17 cellular contexts compared by ENCODE assay signal in the genomic region with DNA sequence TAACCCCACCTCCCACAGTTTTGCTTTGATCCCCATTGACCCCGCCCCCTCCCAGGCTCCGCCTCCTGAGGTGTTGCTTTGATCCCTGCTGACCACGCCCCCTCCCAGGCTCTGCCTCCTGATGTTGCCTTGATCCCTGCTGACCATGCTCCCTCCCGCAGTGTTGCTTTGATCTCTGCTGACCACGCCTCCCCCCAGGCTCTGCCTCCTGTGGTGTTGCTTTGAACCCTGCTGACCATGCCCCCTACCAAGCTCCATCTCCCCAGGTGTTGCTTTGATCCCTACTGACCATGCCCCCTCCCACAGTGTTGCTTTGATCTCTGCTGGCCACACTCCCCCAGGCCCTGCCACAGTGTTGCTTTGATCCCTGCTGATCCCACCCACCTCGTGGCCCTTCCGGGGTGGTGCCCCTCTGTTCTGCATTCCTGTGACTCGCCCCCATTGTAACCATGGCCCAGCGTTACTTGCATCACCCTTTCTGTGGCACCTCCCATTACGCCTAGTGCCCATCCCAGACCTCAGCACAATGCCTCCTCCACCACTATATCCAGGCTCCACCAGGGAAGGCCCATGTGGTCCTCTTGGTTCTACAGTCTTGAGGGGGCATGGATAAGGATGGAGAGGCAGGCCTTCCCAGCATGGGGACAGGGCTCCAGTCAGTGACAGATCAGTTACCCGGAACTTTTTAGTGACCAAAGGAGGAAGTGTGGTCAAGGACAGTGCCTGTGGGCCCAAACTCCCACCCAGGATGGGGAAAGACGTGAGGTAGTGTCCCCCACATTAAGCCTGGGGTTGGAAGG.
DNase-seq lines count a peak whose midpoint lies in the region; ATAC-seq and TF ChIP-seq lines count a peak whose summit lies in the region.
"Had no signal": no experiment of that assay in that cellular context is flagged by ENCODE, and none has a peak within 500 bp of the region (broad histone marks: within the 10 kb centered on the region; RNA-seq: fewer than 3 reads in every experiment).

No MANE protein-coding gene starts in this region.

- H3K9ac ChIP-seq in HUES6 (ENCODE audit: low read length) = peak overlapping the region; percentile 61

- ATAC-seq in activated CD8-positive, alpha-beta T cell treated with anti-CD3 and anti-CD28 coated beads for 36 hours = peak; percentile 51
- ATAC-seq in GM18511 (IDR thresholded peaks at IDR 0.05; ENCODE audit: unreplicated experiment) = no peak
- ATAC-seq in GM18870 (IDR thresholded peaks at IDR 0.05; ENCODE audit: unreplicated experiment) = no peak
- ATAC-seq: esophagus mucosa, left ventricle myocardium superior, sciatic nerve had no signal

- no peak overlapping the region for H3K4me3 ChIP-seq in HUES6 (ENCODE audit: low read depth, low read length)
- H3K4me3 ChIP-seq: suprapubic skin had no signal

- peak; percentile 22 for DNase-seq in stimulated activated CD4-positive, alpha-beta T cell treated with anti-CD3 and anti-CD28 coated beads, Interleukin-1b, Interleukin-23, amount 100 ng/mL, for 48 hours
- no peak for DNase-seq in stimulated activated CD4-positive, alpha-beta T cell treated with anti-CD3 and anti-CD28 coated beads, Interleukin-4, amount 100 ng/mL, for 1 hour
- DNase-seq in activated CD8-positive, alpha-beta T cell treated with anti-CD3 and anti-CD28 coated beads for 36 hours = peak; percentile 26
- peak; percentile 50 for DNase-seq in stimulated activated CD8-positive, alpha-beta memory T cell treated with anti-CD3 and anti-CD28 coated beads, Interleukin-4, amount 100 ng/mL, for 48 hours
- DNase-seq in NCI-H510A treated with DMSO at 0.1 percent for 48 hours (lab: John Stamatoyannopoulos, UW) = no peak
- DNase-seq: activated CD4-positive, CD25-positive, alpha-beta regulatory T cell; activated naive CD8-positive, alpha-beta T cell treated with anti-CD3 and anti-CD28 coated beads, Interleukin-2, amount 10 ng/mL, durations not matched to agents 7 days and 5 days; CD8-positive, alpha-beta memory T cell; left ventricle myocardium superior; NCI-H2081 had no signal

- POLR2A ChIA-PET in activated CD8-positive, alpha-beta T cell treated with anti-CD3 and anti-CD28 coated beads for 36 hours (lab: Charles Lee) = no interaction called here

- H3K36me3 ChIP-seq in HUES6 (ENCODE audit: control insufficient read depth, insufficient read depth, low read length) = no peaks in the 10 kb centered on the region
- H3K36me3 ChIP-seq: suprapubic skin had no signal

- no peaks in the 10 kb centered on the region for H3K36me3 Mint-ChIP-seq in activated CD8-positive, alpha-beta T cell treated with anti-CD3 and anti-CD28 coated beads for 36 hours (ENCODE audit: low read depth)
- H3K36me3 Mint-ChIP-seq: activated naive CD8-positive, alpha-beta T cell treated with anti-CD3 and anti-CD28 coated beads, Interleukin-2, amount 10 ng/mL, durations not matched to agents 7 days and 5 days; CD8-positive, alpha-beta memory T cell had no signal

- H3K9me3 ChIP-seq in HUES6 (ENCODE audit: control insufficient read depth, insufficient read depth, low read depth, low read length) = peaks cover 20% of the 10 kb centered on the region
- H3K9me3 ChIP-seq: suprapubic skin had no signal

- intact Hi-C loops in activated CD8-positive, alpha-beta T cell treated with anti-CD3 and anti-CD28 coated beads for 36 hours (cut with micrococcal nuclease) = no loop called here

- H3K27me3 ChIP-seq in HUES6 (ENCODE audit: control insufficient read depth, insufficient read depth, low read length) = no peaks in the 10 kb centered on the region

- H3K9me3 Mint-ChIP-seq in activated CD8-positive, alpha-beta T cell treated with anti-CD3 and anti-CD28 coated beads for 36 hours = no peaks in the 10 kb centered on the region
- H3K9me3 Mint-ChIP-seq: activated naive CD8-positive, alpha-beta T cell treated with anti-CD3 and anti-CD28 coated beads, Interleukin-2, amount 10 ng/mL, durations not matched to agents 7 days and 5 days; CD8-positive, alpha-beta memory T cell had no signal

- H3K4me1 ChIP-seq in HUES6 (ENCODE audit: control insufficient read depth, insufficient read depth, low read length) = peaks cover 34% of the 10 kb centered on the region
- H3K4me1 ChIP-seq: suprapubic skin had no signal

- TF ChIP-seq CTCF in activated CD8-positive, alpha-beta T cell treated with anti-CD3 and anti-CD28 coated beads for 36 hours (IDR thresholded peaks at IDR 0.05) = no peak

- no peaks in the 10 kb centered on the region for H3K4me1 Mint-ChIP-seq in activated CD8-positive, alpha-beta T cell treated with anti-CD3 and anti-CD28 coated beads for 36 hours (ENCODE audit: low read depth)
- H3K4me1 Mint-ChIP-seq: activated naive CD8-positive, alpha-beta T cell treated with anti-CD3 and anti-CD28 coated beads, Interleukin-2, amount 10 ng/mL, durations not matched to agents 7 days and 5 days had no signal

- CTCF ChIA-PET in activated CD8-positive, alpha-beta T cell treated with anti-CD3 and anti-CD28 coated beads for 36 hours (lab: Charles Lee) = no interaction called here

- peak overlapping the region; percentile 62; the same call in 1 of the 2 replicates for H3K27ac ChIP-seq in HUES6 (ENCODE audit: low read depth, low read length)
- H3K27ac ChIP-seq: suprapubic skin had no signal

- H3K27ac Mint-ChIP-seq in activated CD8-positive, alpha-beta T cell treated with anti-CD3 and anti-CD28 coated beads for 36 hours = no peak overlapping the region
- H3K27ac Mint-ChIP-seq: activated naive CD8-positive, alpha-beta T cell treated with anti-CD3 and anti-CD28 coated beads, Interleukin-2, amount 10 ng/mL, durations not matched to agents 7 days and 5 days; nephron had no signal

- H3K4me3 Mint-ChIP-seq in activated CD8-positive, alpha-beta T cell treated with anti-CD3 and anti-CD28 coated beads for 36 hours = no peak overlapping the region
- H3K4me3 Mint-ChIP-seq: activated naive CD8-positive, alpha-beta T cell treated with anti-CD3 and anti-CD28 coated beads, Interleukin-2, amount 10 ng/mL, durations not matched to agents 7 days and 5 days; CD8-positive, alpha-beta memory T cell; nephron had no signal

- peaks cover 26% of the 10 kb centered on the region for H3K27me3 Mint-ChIP-seq in activated CD8-positive, alpha-beta T cell treated with anti-CD3 and anti-CD28 coated beads for 36 hours

Comparison
In these comparisons a context has a peak if more than half of its experiments do, and no peak if none do; other contexts are left out.
1. DNase-seq: peak in stimulated activated CD4-positive, alpha-beta T cell treated with anti-CD3 and anti-CD28 coated beads, Interleukin-1b, Interleukin-23, amount 100 ng/mL, for 48 hours (single experiment), activated CD8-positive, alpha-beta T cell treated with anti-CD3 and anti-CD28 coated beads for 36 hours (single experiment) and stimulated activated CD8-positive, alpha-beta memory T cell treated with anti-CD3 and anti-CD28 coated beads, Interleukin-4, amount 100 ng/mL, for 48 hours (single experiment); none in stimulated activated CD4-positive, alpha-beta T cell treated with anti-CD3 and anti-CD28 coated beads, Interleukin-4, amount 100 ng/mL, for 1 hour (single experiment) and NCI-H510A treated with DMSO at 0.1 percent for 48 hours (single experiment).